ENCODE assay signal across 13 cellular contexts in genomic region chr3:115141018-115141757, GRCh38. TPM values are rescaled to one million over a fixed set of nuclear protein-coding genes. Genes with fewer than 3 reads are reported as not detected.
A peak's percentile ranks its signal among the peaks of the same experiment; 100 is the strongest.
DNase-seq lines count a peak whose midpoint lies in the region; ATAC-seq, FAIRE-seq and TF ChIP-seq lines count a peak whose summit lies in the region.
"Had no signal": no experiment of that assay in that cellular context is flagged by ENCODE, and none has a peak within 500 bp of the region (broad histone marks: within the 10 kb centered on the region; RNA-seq: fewer than 3 reads in every experiment).

No MANE protein-coding gene starts in this region.

- no peak for TF ChIP-seq RAD21 in GM12878 (IDR thresholded peaks at IDR 0.05; ENCODE audit: insufficient read depth, low read depth, low read length)

- ATAC-seq in GM18909 (IDR thresholded peaks at IDR 0.05; ENCODE audit: poor library complexity, unreplicated experiment) (peak; percentile 59), GM21576 (IDR thresholded peaks at IDR 0.05; ENCODE audit: unreplicated experiment) (peak; percentile 65), HG03066 (IDR thresholded peaks at IDR 0.05; ENCODE audit: low read depth, unreplicated experiment) (peak; percentile 66), GM12878 (peak; percentile 63)

- H3K4me3 ChIP-seq in GM12878 = no peak overlapping the region
- H3K4me3 ChIP-seq: BLaER1 had no signal

- H3K4me2 ChIP-seq in GM12878 (ENCODE audit: control insufficient read depth, insufficient read depth) = peak overlapping the region; percentile 67
- H3K4me2 ChIP-seq: BLaER1 had no signal

- no peak for TF ChIP-seq EP300 in GM12878 (IDR thresholded peaks at IDR 0.05; ENCODE audit: borderline replicate concordance in 1 of 2, control insufficient read depth in 1 of 2, low read depth in 2 of 2, low read length in 2 of 2)

- no peaks in the 10 kb centered on the region for H4K20me1 ChIP-seq in GM12878 (ENCODE audit: control insufficient read depth, insufficient read depth)

- CTCF ChIA-PET in GM12878 (lab: Yijun Ruan, JAX) = interaction anchor here (1.0 to 1.3 kb wide), 2 partner anchors 48 to 70 kb away, joined by 3 read pairs; no protein-coding TSS in a partner anchor

- peaks cover 13% of the 10 kb centered on the region; the same call in 1 of the 2 replicates for H3K4me1 ChIP-seq in GM12878 (ENCODE audit: control insufficient read depth, insufficient read depth, low read length)

- BruUV-seq in GM12878 (replicated peaks; lab: Mats Ljungman, UMichigan) = no TSS peak

- no peak for FAIRE-seq in GM12878 (lab: Jason Lieb, UNC)

- no peak for TF ChIP-seq POLR2A in GM12878 (IDR thresholded peaks at IDR 0.05; ENCODE audit: low read depth, low read length)

- no peak overlapping the region for H3K9ac ChIP-seq in GM12878 (ENCODE audit: control insufficient read depth, insufficient read depth, low read length)
- H3K9ac ChIP-seq: BLaER1 had no signal

- SMC1A ChIA-PET in GM12878 (lab: Charles Lee; ENCODE audit: uncharacterized antibody, unreplicated experiment) = interaction anchor here (1.6 kb wide), 1 partner anchor 99 kb away, joined by 3 read pairs; no protein-coding TSS in a partner anchor

- peaks cover 2% of the 10 kb centered on the region for H3K79me2 ChIP-seq in GM12878 (ENCODE audit: control insufficient read depth, insufficient read depth, low read length)

- H3K4me1 Mint-ChIP-seq in activated CD4-positive, alpha-beta T cell treated with anti-CD3 and anti-CD28 coated beads, Interleukin-2, amount 10 ng/mL, durations not matched to agents 24 days and 14 days = peaks cover 16% of the 10 kb centered on the region

- intact Hi-C loops in GM12878 (cut with micrococcal nuclease; ENCODE audit: unreplicated experiment) = no loop called here
- intact Hi-C loops in activated CD4-positive, alpha-beta T cell treated with anti-CD3 and anti-CD28 coated beads, Interleukin-2, amount 10 ng/mL, durations not matched to agents 24 days and 14 days (cut with micrococcal nuclease) = loop anchor here (10.0 kb wide), 1 partner anchor 726 kb away; no protein-coding TSS in a partner anchor

- no peaks in the 10 kb centered on the region for H3K9me3 ChIP-seq in GM12878 (replicated peaks; ENCODE audit: control insufficient read depth, insufficient read depth, low read length)
- H3K9me3 ChIP-seq: BLaER1 had no signal

- POLR2A ChIA-PET in GM12878 (lab: Charles Lee) = no interaction called here

- in situ Hi-C loops in GM12878 (cut with MboI) = no loop called here

- no peaks in the 10 kb centered on the region for H3K27me3 ChIP-seq in GM12878 (replicated peaks in 1 of 2; ENCODE audit: control insufficient read depth in 2 of 2, insufficient read depth in 2 of 2, low read length in 1 of 2)
- H3K27me3 ChIP-seq: BLaER1 had no signal

- no peak for TF ChIP-seq CTCF in GM12878 (IDR thresholded peaks at IDR 0.05 in 2 of 3, conservative IDR thresholded peaks at IDR 0.05 in 1 of 3; ENCODE audit: control insufficient read depth in 2 of 3, extremely low read depth in 1 of 3, insufficient read depth in 1 of 3, low read depth in 3 of 3, low read length in 3 of 3)

- no peak overlapping the region for H3K27ac Mint-ChIP-seq in activated CD4-positive, alpha-beta T cell treated with anti-CD3 and anti-CD28 coated beads, Interleukin-2, amount 10 ng/mL, durations not matched to agents 24 days and 14 days

- H3K4me3 Mint-ChIP-seq in activated CD4-positive, alpha-beta T cell treated with anti-CD3 and anti-CD28 coated beads, Interleukin-2, amount 10 ng/mL, durations not matched to agents 24 days and 14 days = no peak overlapping the region

- H3K27me3 Mint-ChIP-seq in activated CD4-positive, alpha-beta T cell treated with anti-CD3 and anti-CD28 coated beads, Interleukin-2, amount 10 ng/mL, durations not matched to agents 24 days and 14 days = no peaks in the 10 kb centered on the region

- no peaks in the 10 kb centered on the region for H3K36me3 ChIP-seq in GM12878 (ENCODE audit: control insufficient read depth in 2 of 2, insufficient read depth in 2 of 2, low read length in 1 of 2)
- H3K36me3 ChIP-seq: BLaER1 had no signal

- H3K27ac ChIP-seq in GM12878 (ENCODE audit: control insufficient read depth, insufficient read depth) = peak overlapping the region; percentile 30
- H3K27ac ChIP-seq: BLaER1 had no signal

- H2AFZ ChIP-seq in GM12878 (ENCODE audit: control insufficient read depth, low read depth, low read length) = peak overlapping the region; percentile 5; the same call in 1 of the 2 replicates

- H3K9me3 Mint-ChIP-seq in activated CD4-positive, alpha-beta T cell treated with anti-CD3 and anti-CD28 coated beads, Interleukin-2, amount 10 ng/mL, durations not matched to agents 24 days and 14 days = no peaks in the 10 kb centered on the region

- RAD21 ChIA-PET in GM12878 (lab: Charles Lee; ENCODE audit: unreplicated experiment) = interaction anchor here (1.2 kb wide), 1 partner anchor 552 kb away, joined by 3 read pairs; no protein-coding TSS in a partner anchor

- H3K36me3 Mint-ChIP-seq in activated CD4-positive, alpha-beta T cell treated with anti-CD3 and anti-CD28 coated beads, Interleukin-2, amount 10 ng/mL, durations not matched to agents 24 days and 14 days (ENCODE audit: low read depth) = peaks cover 8% of the 10 kb centered on the region

- DNase-seq in GM12878 (ENCODE audit: low read depth, low spot score) (no peak), MV-4-11 (lab: John Stamatoyannopoulos, UW) (no peak), GF-D8 (lab: John Stamatoyannopoulos, UW) (no peak)
- DNase-seq in activated CD4-positive, alpha-beta T cell treated with anti-CD3 and anti-CD28 coated beads for 48 hours = no peak
- no peak for DNase-seq in activated CD4-positive, alpha-beta T cell treated with anti-CD3 and anti-CD28 coated beads, Interleukin-2, amount 10 ng/mL, durations not matched to agents 24 days and 14 days
- DNase-seq: amniotic stem cell, kidney glomerular epithelial cell, NCI-H1092 treated with DMSO at 0.1 percent for 48 hours, NCI-H446 treated with DMSO at 0.1 percent for 48 hours had no signal

TF ChIP-seq in GM12878, 131 proteins besides CTCF, POLR2A, EP300 and RAD21 (continues in another document):
- peak; percentile 44; the same call in 1 of the 2 replicates for TF ChIP-seq ATF2 (IDR thresholded peaks at IDR 0.05; ENCODE audit: low read length)
- no peak for TF ChIP-seq SPI1 (IDR thresholded peaks at IDR 0.05; ENCODE audit: borderline replicate concordance, insufficient read depth, low read depth, low read length)
- no peak for TF ChIP-seq IKZF1 (conservative IDR thresholded peaks at IDR 0.05)
- peak; percentile 34 for TF ChIP-seq NFIC (IDR thresholded peaks at IDR 0.05; ENCODE audit: low read depth, low read length)
- no peak for TF ChIP-seq HDAC6 (IDR thresholded peaks at IDR 0.05; ENCODE audit: unreplicated experiment)
- peak; percentile 60; the same call in 1 of the 2 replicates for TF ChIP-seq ATF7 (IDR thresholded peaks at IDR 0.05; ENCODE audit: low read depth)
- TF ChIP-seq JUNB (IDR thresholded peaks at IDR 0.05) = 0 out of 2 replicates have a peak, but pooled peaks have one; percentile 14
- TF ChIP-seq STAT1 (conservative IDR thresholded peaks at IDR 0.05) = no peak
- 0 out of 2 replicates have a peak, but pooled peaks have one; percentile 16 for TF ChIP-seq CREM (IDR thresholded peaks at IDR 0.05; ENCODE audit: low read depth)
- TF ChIP-seq NFYA (IDR thresholded peaks at IDR 0.05; ENCODE audit: borderline replicate concordance, low read depth, low read length) = no peak
- no peak for TF ChIP-seq ZZZ3 (IDR thresholded peaks at IDR 0.05; ENCODE audit: control insufficient read depth, insufficient read length, low read depth)
- TF ChIP-seq PAX5 (IDR thresholded peaks at IDR 0.05; ENCODE audit: borderline replicate concordance, low read depth, low read length) = no peak
- no peak for TF ChIP-seq BRCA1 (IDR thresholded peaks at IDR 0.05; ENCODE audit: low read depth, low read length)
- no peak for TF ChIP-seq ZNF622 (IDR thresholded peaks at IDR 0.05)

RNA-seq across cellular contexts. Expression of gene ZBTB20, which starts 5.9 kb away (rescaled TPM):
- 85.2 and 93.8 TPM in 2 replicates for total RNA-seq in GM12878 (2013; cell fraction: nucleolus; rRNA removed)
- total RNA-seq in GM12878 (2014; rRNA removed) = 4.1 and 5.4 TPM in 2 replicates
- total RNA-seq in GM12878 (2014; rRNA removed; fragmentation: Illumina TruSeq; extraction: Trizol) = 5.5 and 6.1 TPM in 2 replicates
- 4.2 and 4.8 TPM in 2 replicates for total RNA-seq in GM12878 (2021)
- polyA plus RNA-seq in GM12878 (2011; ENCODE audit: low read depth) = 0.58 TPM
- polyA plus RNA-seq in GM12878 (2011; rRNA removed) = 0.63 and 0.72 TPM in 2 replicates
- polyA plus RNA-seq in GM12878 (2011; cell fraction: cytosol; rRNA removed) = 0.17 and 0.30 TPM in 2 replicates
- 2.3 and 2.7 TPM in 2 replicates for polyA plus RNA-seq in GM12878 (2011; cell fraction: nucleus; rRNA removed)
- polyA plus RNA-seq in GM12878 (2012) = 1.4 and 1.6 TPM in 2 replicates
- 0.40 and 1.0 TPM in 2 replicates for polyA plus RNA-seq in GM12878 (2014; fragmentation: Illumina TruSeq; extraction: Trizol)
- 1 to 10 TPM in 1 of 2 experiments, under 1 TPM in 1; 0.20 to 1.2 TPM for polyA plus RNA-seq in GM12878 (2014; fragmentation: Nextera tagmentation; extraction: Ambion mirVana)
- 0.34 and 0.38 TPM in 2 replicates for polyA plus RNA-seq in GM12878 (2014; rRNA removed)
- polyA plus RNA-seq in GM12878 (2016; fragmentation: Nextera tagmentation; extraction: Ambion mirVana) = 1 to 10 TPM; 3.1 to 5.1 TPM
- polyA minus RNA-seq in GM12878 (2011; rRNA and poly(A)+ RNA removed) = 10.5 and 12.6 TPM in 2 replicates
- polyA minus RNA-seq in GM12878 (2011; cell fraction: cytosol; rRNA and poly(A)+ RNA removed) = 0.73 and 2.1 TPM in 2 replicates
- polyA minus RNA-seq in GM12878 (2011; cell fraction: nucleus; rRNA and poly(A)+ RNA removed) = 14.6 and 25.3 TPM in 2 replicates
- total RNA-seq in activated CD4-positive, alpha-beta T cell treated with anti-CD3 and anti-CD28 coated beads, Interleukin-2, amount 10 ng/mL, durations not matched to agents 24 days and 14 days = 1.6 and 2.3 TPM in 2 replicates
